ENCODE assay signal across 1 cellular context in genomic region chr13:36297600-36298338, GRCh38.
TF ChIP-seq lines count a peak whose summit lies in the region.

Gene CCDC169, minus strand, starts transcription at chr13:36297814. Its CDS starts 95 bp downstream, at chr13:36297719.

TF ChIP-seq in HepG2, 621 proteins besides CTCF, POLR2A, EP300 and RAD21 (continued from another document and continues in another):
- TF ChIP-seq ZBED4 (CRISPR knock-in tag; IDR thresholded peaks at IDR 0.05; ENCODE audit: borderline replicate concordance) (no peak), ZNF891 (CRISPR knock-in tag; IDR thresholded peaks at IDR 0.05) (0 out of 2 replicates have a peak, but pooled peaks have one; percentile 38), FOSL1 (CRISPR knock-in tag; IDR thresholded peaks at IDR 0.05; ENCODE audit: borderline replicate concordance) (no peak), ZNF343 (CRISPR knock-in tag; IDR thresholded peaks at IDR 0.05) (no peak), ATF7 (IDR thresholded peaks at IDR 0.05) (peak; percentile 97), ATF7 (CRISPR knock-in tag; IDR thresholded peaks at IDR 0.05) (peak; percentile 80), PHF8 (CRISPR knock-in tag; IDR thresholded peaks at IDR 0.05) (peak; percentile 35; the same call in 1 of the 2 replicates), MYC (CRISPR knock-in tag; IDR thresholded peaks at IDR 0.05; ENCODE audit: borderline replicate concordance) (peak; percentile 27; the same call in 1 of the 2 replicates), MEIS1 (CRISPR knock-in tag; IDR thresholded peaks at IDR 0.05; ENCODE audit: borderline replicate concordance) (no peak), GABPB1 (CRISPR knock-in tag; IDR thresholded peaks at IDR 0.05) (peak; percentile 51), NPAS2 (CRISPR knock-in tag; IDR thresholded peaks at IDR 0.05; ENCODE audit: borderline replicate concordance) (no peak), NCOA1 (CRISPR knock-in tag; IDR thresholded peaks at IDR 0.05) (no peak), CREM (IDR thresholded peaks at IDR 0.05) (peak; percentile 36), CREM (CRISPR knock-in tag; IDR thresholded peaks at IDR 0.05) (no peak), ZBTB21 (CRISPR knock-in tag; IDR thresholded peaks at IDR 0.05) (peak; percentile 67; the same call in 1 of the 2 replicates), THRA (CRISPR knock-in tag; IDR thresholded peaks at IDR 0.05; ENCODE audit: borderline replicate concordance) (no peak), SAP130 (CRISPR knock-in tag; IDR thresholded peaks at IDR 0.05; ENCODE audit: low read depth) (peak; percentile 37; the same call in 1 of the 2 replicates), GMEB1 (CRISPR knock-in tag; IDR thresholded peaks at IDR 0.05; ENCODE audit: borderline replicate concordance) (peak; percentile 33; the same call in 1 of the 2 replicates), ZNF788 (CRISPR knock-in tag; IDR thresholded peaks at IDR 0.05; ENCODE audit: borderline replicate concordance) (0 out of 2 replicates have a peak, but pooled peaks have one; percentile 31), FOSL2 (CRISPR knock-in tag; IDR thresholded peaks at IDR 0.05) (peak; percentile 29; the same call in 1 of the 2 replicates), ZNF816 (CRISPR knock-in tag; IDR thresholded peaks at IDR 0.05; ENCODE audit: borderline replicate concordance) (no peak), NFKBIZ (CRISPR knock-in tag; IDR thresholded peaks at IDR 0.05) (no peak), CREB1 (IDR thresholded peaks at IDR 0.05) (peak; percentile 97), CREB1 (CRISPR knock-in tag; IDR thresholded peaks at IDR 0.05) (peak; percentile 64), ZNF724P (CRISPR knock-in tag; IDR thresholded peaks at IDR 0.05; ENCODE audit: borderline replicate concordance) (no peak), REPIN1 (CRISPR knock-in tag; IDR thresholded peaks at IDR 0.05; ENCODE audit: borderline replicate concordance, low read depth) (no peak), ZNF75D (CRISPR knock-in tag; IDR thresholded peaks at IDR 0.05; ENCODE audit: borderline replicate concordance) (no peak), MIXL1 (CRISPR knock-in tag; IDR thresholded peaks at IDR 0.05) (no peak), KDM2A (CRISPR knock-in tag; IDR thresholded peaks at IDR 0.05; ENCODE audit: borderline replicate concordance, low read depth) (peak; percentile 65; the same call in 1 of the 2 replicates), ZNF446 (CRISPR knock-in tag; IDR thresholded peaks at IDR 0.05) (no peak), ZNF280B (CRISPR knock-in tag; IDR thresholded peaks at IDR 0.05; ENCODE audit: borderline replicate concordance) (0 out of 2 replicates have a peak, but pooled peaks have one; percentile 36), ZIK1 (CRISPR knock-in tag; IDR thresholded peaks at IDR 0.05; ENCODE audit: borderline replicate concordance, low read depth) (no peak), GATAD1 (CRISPR knock-in tag; IDR thresholded peaks at IDR 0.05) (peak; percentile 53; the same call in 1 of the 2 replicates), ZUFSP (CRISPR knock-in tag; IDR thresholded peaks at IDR 0.05; ENCODE audit: borderline replicate concordance) (no peak), ARHGAP35 (CRISPR knock-in tag; IDR thresholded peaks at IDR 0.05; ENCODE audit: borderline replicate concordance) (no peak)
- TF ChIP-seq, protein P1, sequence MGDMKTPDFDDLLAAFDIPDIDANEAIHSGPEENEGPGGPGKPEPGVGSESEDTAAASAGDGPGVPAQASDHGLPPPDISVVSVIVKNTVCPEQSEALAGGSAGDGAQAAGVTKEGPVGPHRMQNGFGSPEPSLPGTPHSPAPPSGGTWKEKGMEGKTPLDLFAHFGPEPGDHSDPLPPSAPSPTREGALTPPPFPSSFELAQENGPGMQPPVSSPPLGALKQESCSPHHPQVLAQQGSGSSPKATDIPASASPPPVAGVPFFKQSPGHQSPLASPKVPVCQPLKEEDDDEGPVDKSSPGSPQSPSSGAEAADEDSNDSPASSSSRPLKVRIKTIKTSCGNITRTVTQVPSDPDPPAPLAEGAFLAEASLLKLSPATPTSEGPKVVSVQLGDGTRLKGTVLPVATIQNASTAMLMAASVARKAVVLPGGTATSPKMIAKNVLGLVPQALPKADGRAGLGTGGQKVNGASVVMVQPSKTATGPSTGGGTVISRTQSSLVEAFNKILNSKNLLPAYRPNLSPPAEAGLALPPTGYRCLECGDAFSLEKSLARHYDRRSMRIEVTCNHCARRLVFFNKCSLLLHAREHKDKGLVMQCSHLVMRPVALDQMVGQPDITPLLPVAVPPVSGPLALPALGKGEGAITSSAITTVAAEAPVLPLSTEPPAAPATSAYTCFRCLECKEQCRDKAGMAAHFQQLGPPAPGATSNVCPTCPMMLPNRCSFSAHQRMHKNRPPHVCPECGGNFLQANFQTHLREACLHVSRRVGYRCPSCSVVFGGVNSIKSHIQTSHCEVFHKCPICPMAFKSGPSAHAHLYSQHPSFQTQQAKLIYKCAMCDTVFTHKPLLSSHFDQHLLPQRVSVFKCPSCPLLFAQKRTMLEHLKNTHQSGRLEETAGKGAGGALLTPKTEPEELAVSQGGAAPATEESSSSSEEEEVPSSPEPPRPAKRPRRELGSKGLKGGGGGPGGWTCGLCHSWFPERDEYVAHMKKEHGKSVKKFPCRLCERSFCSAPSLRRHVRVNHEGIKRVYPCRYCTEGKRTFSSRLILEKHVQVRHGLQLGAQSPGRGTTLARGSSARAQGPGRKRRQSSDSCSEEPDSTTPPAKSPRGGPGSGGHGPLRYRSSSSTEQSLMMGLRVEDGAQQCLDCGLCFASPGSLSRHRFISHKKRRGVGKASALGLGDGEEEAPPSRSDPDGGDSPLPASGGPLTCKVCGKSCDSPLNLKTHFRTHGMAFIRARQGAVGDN (CRISPR knock-in tag; IDR thresholded peaks at IDR 0.05) = peak; percentile 85
- TF ChIP-seq, protein P2, sequence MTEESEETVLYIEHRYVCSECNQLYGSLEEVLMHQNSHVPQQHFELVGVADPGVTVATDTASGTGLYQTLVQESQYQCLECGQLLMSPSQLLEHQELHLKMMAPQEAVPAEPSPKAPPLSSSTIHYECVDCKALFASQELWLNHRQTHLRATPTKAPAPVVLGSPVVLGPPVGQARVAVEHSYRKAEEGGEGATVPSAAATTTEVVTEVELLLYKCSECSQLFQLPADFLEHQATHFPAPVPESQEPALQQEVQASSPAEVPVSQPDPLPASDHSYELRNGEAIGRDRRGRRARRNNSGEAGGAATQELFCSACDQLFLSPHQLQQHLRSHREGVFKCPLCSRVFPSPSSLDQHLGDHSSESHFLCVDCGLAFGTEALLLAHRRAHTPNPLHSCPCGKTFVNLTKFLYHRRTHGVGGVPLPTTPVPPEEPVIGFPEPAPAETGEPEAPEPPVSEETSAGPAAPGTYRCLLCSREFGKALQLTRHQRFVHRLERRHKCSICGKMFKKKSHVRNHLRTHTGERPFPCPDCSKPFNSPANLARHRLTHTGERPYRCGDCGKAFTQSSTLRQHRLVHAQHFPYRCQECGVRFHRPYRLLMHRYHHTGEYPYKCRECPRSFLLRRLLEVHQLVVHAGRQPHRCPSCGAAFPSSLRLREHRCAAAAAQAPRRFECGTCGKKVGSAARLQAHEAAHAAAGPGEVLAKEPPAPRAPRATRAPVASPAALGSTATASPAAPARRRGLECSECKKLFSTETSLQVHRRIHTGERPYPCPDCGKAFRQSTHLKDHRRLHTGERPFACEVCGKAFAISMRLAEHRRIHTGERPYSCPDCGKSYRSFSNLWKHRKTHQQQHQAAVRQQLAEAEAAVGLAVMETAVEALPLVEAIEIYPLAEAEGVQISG (CRISPR knock-in tag; IDR thresholded peaks at IDR 0.05) = 0 out of 2 replicates have a peak, but pooled peaks have one; percentile 19
- TF ChIP-seq, protein P3, sequence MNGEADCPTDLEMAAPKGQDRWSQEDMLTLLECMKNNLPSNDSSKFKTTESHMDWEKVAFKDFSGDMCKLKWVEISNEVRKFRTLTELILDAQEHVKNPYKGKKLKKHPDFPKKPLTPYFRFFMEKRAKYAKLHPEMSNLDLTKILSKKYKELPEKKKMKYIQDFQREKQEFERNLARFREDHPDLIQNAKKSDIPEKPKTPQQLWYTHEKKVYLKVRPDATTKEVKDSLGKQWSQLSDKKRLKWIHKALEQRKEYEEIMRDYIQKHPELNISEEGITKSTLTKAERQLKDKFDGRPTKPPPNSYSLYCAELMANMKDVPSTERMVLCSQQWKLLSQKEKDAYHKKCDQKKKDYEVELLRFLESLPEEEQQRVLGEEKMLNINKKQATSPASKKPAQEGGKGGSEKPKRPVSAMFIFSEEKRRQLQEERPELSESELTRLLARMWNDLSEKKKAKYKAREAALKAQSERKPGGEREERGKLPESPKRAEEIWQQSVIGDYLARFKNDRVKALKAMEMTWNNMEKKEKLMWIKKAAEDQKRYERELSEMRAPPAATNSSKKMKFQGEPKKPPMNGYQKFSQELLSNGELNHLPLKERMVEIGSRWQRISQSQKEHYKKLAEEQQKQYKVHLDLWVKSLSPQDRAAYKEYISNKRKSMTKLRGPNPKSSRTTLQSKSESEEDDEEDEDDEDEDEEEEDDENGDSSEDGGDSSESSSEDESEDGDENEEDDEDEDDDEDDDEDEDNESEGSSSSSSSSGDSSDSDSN (CRISPR knock-in tag; IDR thresholded peaks at IDR 0.05) = 0 out of 2 replicates have a peak, but pooled peaks have one; percentile 18
- TF ChIP-seq, protein P4, sequence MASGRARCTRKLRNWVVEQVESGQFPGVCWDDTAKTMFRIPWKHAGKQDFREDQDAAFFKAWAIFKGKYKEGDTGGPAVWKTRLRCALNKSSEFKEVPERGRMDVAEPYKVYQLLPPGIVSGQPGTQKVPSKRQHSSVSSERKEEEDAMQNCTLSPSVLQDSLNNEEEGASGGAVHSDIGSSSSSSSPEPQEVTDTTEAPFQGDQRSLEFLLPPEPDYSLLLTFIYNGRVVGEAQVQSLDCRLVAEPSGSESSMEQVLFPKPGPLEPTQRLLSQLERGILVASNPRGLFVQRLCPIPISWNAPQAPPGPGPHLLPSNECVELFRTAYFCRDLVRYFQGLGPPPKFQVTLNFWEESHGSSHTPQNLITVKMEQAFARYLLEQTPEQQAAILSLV (CRISPR knock-in tag; IDR thresholded peaks at IDR 0.05; ENCODE audit: borderline replicate concordance) = no peak
